Comparison of ENCODE assay signal across 8 cellular contexts in the genomic region with DNA sequence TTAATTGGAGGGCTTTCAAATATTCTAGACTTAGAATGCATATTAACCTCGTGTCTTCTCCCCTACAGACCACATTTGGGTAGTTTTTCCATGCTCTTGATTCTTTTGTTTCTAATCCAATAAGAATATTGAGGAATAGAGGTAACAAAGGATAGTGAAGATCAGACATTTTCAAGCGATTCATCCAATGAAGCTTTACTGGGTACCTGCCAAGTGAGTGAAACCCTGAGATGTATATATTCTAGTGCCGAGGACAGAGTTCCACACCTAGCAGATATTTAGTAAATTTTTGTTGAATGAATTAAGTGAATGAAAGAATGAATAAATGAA. TPM values are rescaled to one million over a fixed set of nuclear protein-coding genes. Genes with fewer than 3 reads are reported as not detected.
DNase-seq lines count a peak whose midpoint lies in the region; ATAC-seq, FAIRE-seq and TF ChIP-seq lines count a peak whose summit lies in the region.

No MANE protein-coding gene starts in this region.

- H3K27me3 Mint-ChIP-seq in endodermal cell (ENCODE audit: insufficient read depth), result peaks cover 17% of the 10 kb centered on the region
- peaks cover 9% of the 10 kb centered on the region for H3K27me3 Mint-ChIP-seq in progenitor cell of endocrine pancreas

- H3K36me3 Mint-ChIP-seq in endodermal cell (ENCODE audit: low read depth) (peaks cover 12% of the 10 kb centered on the region), progenitor cell of endocrine pancreas (ENCODE audit: insufficient read depth) (no peaks in the 10 kb centered on the region)

- TF ChIP-seq CTCF in heart left ventricle (IDR thresholded peaks at IDR 0.05), result no peak
- no peak for TF ChIP-seq CTCF in endodermal cell (conservative IDR thresholded peaks at IDR 0.05)
- no peak for TF ChIP-seq CTCF in progenitor cell of endocrine pancreas (IDR thresholded peaks at IDR 0.05; ENCODE audit: unreplicated experiment)

- no peaks in the 10 kb centered on the region for H3K27me3 ChIP-seq in heart left ventricle
- no peaks in the 10 kb centered on the region for H3K27me3 ChIP-seq in endodermal cell (ENCODE audit: control insufficient read depth, insufficient read depth, low read length, poor library complexity, severe bottlenecking)

- H3K4me1 Mint-ChIP-seq in endodermal cell (no peaks in the 10 kb centered on the region), progenitor cell of endocrine pancreas (ENCODE audit: low read depth) (peaks cover 10% of the 10 kb centered on the region)

- TF ChIP-seq POLR2A in heart left ventricle (IDR thresholded peaks at IDR 0.05) (no peak), GM12891 (IDR thresholded peaks at IDR 0.05; ENCODE audit: low read depth, low read length) (no peak)

- DNase-seq in heart left ventricle (no peak), cardiac septum (ENCODE audit: low spot score) (no peak), NCI-H82 treated with DMSO at 0.1 percent for 48 hours (lab: John Stamatoyannopoulos, UW; ENCODE audit: unreplicated experiment) (peak; percentile 17), endodermal cell (no peak), progenitor cell of endocrine pancreas (ENCODE audit: low spot score, unreplicated experiment) (no peak), GM12891 (ENCODE audit: insufficient read length, low spot score) (no peak), NCI-H1694 (lab: John Stamatoyannopoulos, UW) (no peak)

- no peaks in the 10 kb centered on the region for H3K9me3 ChIP-seq in heart left ventricle
- no peaks in the 10 kb centered on the region for H3K9me3 ChIP-seq in endodermal cell (ENCODE audit: control insufficient read depth, low read length)

- FAIRE-seq in GM12891 (lab: Jason Lieb, UNC), result no peak

- peak overlapping the region; percentile 62 to 95 (median 80) for H3K4me3 ChIP-seq in heart left ventricle
- H3K4me3 ChIP-seq in endodermal cell (ENCODE audit: low read length), result peak overlapping the region; percentile 98

- intact Hi-C loops in heart left ventricle (cut with DNase I) (loop anchor here in 2 of 10 donors (10.0 kb wide), 2 partner anchors 273 to 347 kb away; no protein-coding TSS in a partner anchor), cardiac septum (cut with DNase I) (no loop called here)

- H3K36me3 ChIP-seq in heart left ventricle (peaks cover 0 to 13% (median 9%) of the 10 kb centered on the region in 9 donors), endodermal cell (ENCODE audit: control insufficient read depth, insufficient read depth, low read length) (peaks cover 24% of the 10 kb centered on the region)

- WGBS in heart left ventricle, 4 donors, result 37 to 45% (median 40%) methylated on average over 3 of the region's 3 CpGs
- WGBS in endodermal cell (ENCODE audit: insufficient coverage in 1 of 2, insufficient read length in 1 of 2), 2 experiments, result 60 to 65% methylated on average over 2 to 3 of the region's 3 CpGs

- H3K27ac Mint-ChIP-seq in endodermal cell (peak overlapping the region; percentile 96), progenitor cell of endocrine pancreas (peak overlapping the region; percentile 97)

- H3K4me3 Mint-ChIP-seq in endodermal cell, result peak overlapping the region; percentile 86
- peak overlapping the region; percentile 89 for H3K4me3 Mint-ChIP-seq in progenitor cell of endocrine pancreas (ENCODE audit: low read depth)

- ATAC-seq in heart left ventricle (no peak), GM18867 (IDR thresholded peaks at IDR 0.05; ENCODE audit: unreplicated experiment) (no peak)

- peak overlapping the region; percentile 18 to 84 (median 72) for H3K27ac ChIP-seq in heart left ventricle
- H3K27ac ChIP-seq in endodermal cell (ENCODE audit: low read depth, low read length), result peak overlapping the region; percentile 1

- peak overlapping the region; percentile 92 for H3K9ac ChIP-seq in endodermal cell (ENCODE audit: extremely low read depth, low read length, poor library complexity, severe bottlenecking)

- H3K4me1 ChIP-seq in heart left ventricle (peaks cover 0 to 16% (median 7%) of the 10 kb centered on the region in 12 donors), endodermal cell (ENCODE audit: control insufficient read depth, insufficient read depth, low read length) (no peaks in the 10 kb centered on the region)

- H3K9me3 Mint-ChIP-seq in endodermal cell (no peaks in the 10 kb centered on the region), progenitor cell of endocrine pancreas (ENCODE audit: low read depth) (no peaks in the 10 kb centered on the region)

TF ChIP-seq in GM12891, 5 proteins besides CTCF, POLR2A, EP300 and RAD21:
- no peak for TF ChIP-seq POLR2AphosphoS5 (IDR thresholded peaks at IDR 0.05; ENCODE audit: low read depth, low read length)
- no peak for TF ChIP-seq TAF1 (IDR thresholded peaks at IDR 0.05; ENCODE audit: low read depth, low read length)
- TF ChIP-seq POU2F2 (IDR thresholded peaks at IDR 0.05; ENCODE audit: low read depth, low read length), result no peak
- no peak for TF ChIP-seq PAX5 (IDR thresholded peaks at IDR 0.05; ENCODE audit: insufficient read depth, low read length, severe bottlenecking)
- TF ChIP-seq SPI1 (IDR thresholded peaks at IDR 0.05; ENCODE audit: low read depth, low read length), result no peak
TF ChIP-seq in GM12891: peak in this region for 0.

RNA-seq across cellular contexts. Expression of a gene that starts 0.5 kb away (rescaled TPM):
- total RNA-seq in heart left ventricle, result 1 to 10 TPM; 3.4 to 8.8 (median 5.7) TPM
- polyA plus RNA-seq in heart left ventricle, result 1 to 10 TPM; 2.6 to 7.1 TPM
- total RNA-seq in cardiac septum, result 5.0 TPM
- total RNA-seq in endodermal cell, result 10 to 100 TPM; 29.8 to 34.2 TPM
- 33.5 TPM for polyA plus RNA-seq in endodermal cell (2013, experiment 1 of 2)
- polyA plus RNA-seq in endodermal cell (2013, experiment 2 of 2), result 32.3 TPM
- 21.1 and 23.6 TPM in 2 replicates for total RNA-seq in progenitor cell of endocrine pancreas
- polyA plus RNA-seq in GM12891 (2012; ENCODE audit: low read depth, missing spikeins), result 29.8 TPM
